ENCODE assay signal across 1 cellular context in the genomic region with DNA sequence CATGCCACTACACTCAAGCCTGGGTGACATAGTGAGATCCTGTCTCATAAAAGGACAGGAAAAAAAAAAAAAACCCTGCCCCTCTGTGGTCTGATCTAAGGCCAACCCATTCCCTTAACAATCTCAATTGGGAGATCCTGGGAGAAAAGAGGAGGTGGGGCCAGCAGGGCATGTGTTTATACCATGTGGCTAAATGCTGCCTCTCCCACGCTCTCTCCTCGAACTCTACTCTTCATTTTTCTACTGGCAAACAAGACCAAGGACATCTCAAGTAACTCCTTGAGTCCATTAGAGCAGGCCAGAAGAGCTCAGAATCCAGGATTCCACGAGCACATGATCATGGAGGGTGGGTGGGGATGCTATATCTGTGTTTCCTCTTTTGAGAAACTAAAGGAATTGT.
TF ChIP-seq lines count a peak whose summit lies in the region.

No MANE protein-coding gene starts in this region.

TF ChIP-seq in K562, 482 proteins besides CTCF, POLR2A, EP300 and RAD21 (continued from another document):
- TF ChIP-seq, protein P1, sequence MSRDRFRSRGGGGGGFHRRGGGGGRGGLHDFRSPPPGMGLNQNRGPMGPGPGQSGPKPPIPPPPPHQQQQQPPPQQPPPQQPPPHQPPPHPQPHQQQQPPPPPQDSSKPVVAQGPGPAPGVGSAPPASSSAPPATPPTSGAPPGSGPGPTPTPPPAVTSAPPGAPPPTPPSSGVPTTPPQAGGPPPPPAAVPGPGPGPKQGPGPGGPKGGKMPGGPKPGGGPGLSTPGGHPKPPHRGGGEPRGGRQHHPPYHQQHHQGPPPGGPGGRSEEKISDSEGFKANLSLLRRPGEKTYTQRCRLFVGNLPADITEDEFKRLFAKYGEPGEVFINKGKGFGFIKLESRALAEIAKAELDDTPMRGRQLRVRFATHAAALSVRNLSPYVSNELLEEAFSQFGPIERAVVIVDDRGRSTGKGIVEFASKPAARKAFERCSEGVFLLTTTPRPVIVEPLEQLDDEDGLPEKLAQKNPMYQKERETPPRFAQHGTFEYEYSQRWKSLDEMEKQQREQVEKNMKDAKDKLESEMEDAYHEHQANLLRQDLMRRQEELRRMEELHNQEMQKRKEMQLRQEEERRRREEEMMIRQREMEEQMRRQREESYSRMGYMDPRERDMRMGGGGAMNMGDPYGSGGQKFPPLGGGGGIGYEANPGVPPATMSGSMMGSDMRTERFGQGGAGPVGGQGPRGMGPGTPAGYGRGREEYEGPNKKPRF (IDR thresholded peaks at IDR 0.05; ENCODE audit: low read depth, low read length) = no peak
- TF ChIP-seq HNRNPLL (IDR thresholded peaks at IDR 0.05; ENCODE audit: low read depth, low read length, poor library complexity, severe bottlenecking) (no peak), ZBTB7A (IDR thresholded peaks at IDR 0.05; ENCODE audit: borderline replicate concordance, control insufficient read depth, low read depth, low read length) (no peak), POLR3G (IDR thresholded peaks at IDR 0.05; ENCODE audit: extremely low read depth, insufficient read length, insufficient replicate concordance) (no peak), SMAD4 (CRISPR knock-in tag; conservative IDR thresholded peaks at IDR 0.05) (peak; percentile 52; the same call in 1 of the 2 replicates)
- TF ChIP-seq, protein P2, sequence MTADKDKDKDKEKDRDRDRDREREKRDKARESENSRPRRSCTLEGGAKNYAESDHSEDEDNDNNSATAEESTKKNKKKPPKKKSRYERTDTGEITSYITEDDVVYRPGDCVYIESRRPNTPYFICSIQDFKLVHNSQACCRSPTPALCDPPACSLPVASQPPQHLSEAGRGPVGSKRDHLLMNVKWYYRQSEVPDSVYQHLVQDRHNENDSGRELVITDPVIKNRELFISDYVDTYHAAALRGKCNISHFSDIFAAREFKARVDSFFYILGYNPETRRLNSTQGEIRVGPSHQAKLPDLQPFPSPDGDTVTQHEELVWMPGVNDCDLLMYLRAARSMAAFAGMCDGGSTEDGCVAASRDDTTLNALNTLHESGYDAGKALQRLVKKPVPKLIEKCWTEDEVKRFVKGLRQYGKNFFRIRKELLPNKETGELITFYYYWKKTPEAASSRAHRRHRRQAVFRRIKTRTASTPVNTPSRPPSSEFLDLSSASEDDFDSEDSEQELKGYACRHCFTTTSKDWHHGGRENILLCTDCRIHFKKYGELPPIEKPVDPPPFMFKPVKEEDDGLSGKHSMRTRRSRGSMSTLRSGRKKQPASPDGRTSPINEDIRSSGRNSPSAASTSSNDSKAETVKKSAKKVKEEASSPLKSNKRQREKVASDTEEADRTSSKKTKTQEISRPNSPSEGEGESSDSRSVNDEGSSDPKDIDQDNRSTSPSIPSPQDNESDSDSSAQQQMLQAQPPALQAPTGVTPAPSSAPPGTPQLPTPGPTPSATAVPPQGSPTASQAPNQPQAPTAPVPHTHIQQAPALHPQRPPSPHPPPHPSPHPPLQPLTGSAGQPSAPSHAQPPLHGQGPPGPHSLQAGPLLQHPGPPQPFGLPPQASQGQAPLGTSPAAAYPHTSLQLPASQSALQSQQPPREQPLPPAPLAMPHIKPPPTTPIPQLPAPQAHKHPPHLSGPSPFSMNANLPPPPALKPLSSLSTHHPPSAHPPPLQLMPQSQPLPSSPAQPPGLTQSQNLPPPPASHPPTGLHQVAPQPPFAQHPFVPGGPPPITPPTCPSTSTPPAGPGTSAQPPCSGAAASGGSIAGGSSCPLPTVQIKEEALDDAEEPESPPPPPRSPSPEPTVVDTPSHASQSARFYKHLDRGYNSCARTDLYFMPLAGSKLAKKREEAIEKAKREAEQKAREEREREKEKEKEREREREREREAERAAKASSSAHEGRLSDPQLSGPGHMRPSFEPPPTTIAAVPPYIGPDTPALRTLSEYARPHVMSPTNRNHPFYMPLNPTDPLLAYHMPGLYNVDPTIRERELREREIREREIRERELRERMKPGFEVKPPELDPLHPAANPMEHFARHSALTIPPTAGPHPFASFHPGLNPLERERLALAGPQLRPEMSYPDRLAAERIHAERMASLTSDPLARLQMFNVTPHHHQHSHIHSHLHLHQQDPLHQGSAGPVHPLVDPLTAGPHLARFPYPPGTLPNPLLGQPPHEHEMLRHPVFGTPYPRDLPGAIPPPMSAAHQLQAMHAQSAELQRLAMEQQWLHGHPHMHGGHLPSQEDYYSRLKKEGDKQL (CRISPR knock-in tag; IDR thresholded peaks at IDR 0.05; ENCODE audit: borderline replicate concordance) = no peak
